10 cellular contexts compared by ENCODE assay signal in the genomic region with DNA sequence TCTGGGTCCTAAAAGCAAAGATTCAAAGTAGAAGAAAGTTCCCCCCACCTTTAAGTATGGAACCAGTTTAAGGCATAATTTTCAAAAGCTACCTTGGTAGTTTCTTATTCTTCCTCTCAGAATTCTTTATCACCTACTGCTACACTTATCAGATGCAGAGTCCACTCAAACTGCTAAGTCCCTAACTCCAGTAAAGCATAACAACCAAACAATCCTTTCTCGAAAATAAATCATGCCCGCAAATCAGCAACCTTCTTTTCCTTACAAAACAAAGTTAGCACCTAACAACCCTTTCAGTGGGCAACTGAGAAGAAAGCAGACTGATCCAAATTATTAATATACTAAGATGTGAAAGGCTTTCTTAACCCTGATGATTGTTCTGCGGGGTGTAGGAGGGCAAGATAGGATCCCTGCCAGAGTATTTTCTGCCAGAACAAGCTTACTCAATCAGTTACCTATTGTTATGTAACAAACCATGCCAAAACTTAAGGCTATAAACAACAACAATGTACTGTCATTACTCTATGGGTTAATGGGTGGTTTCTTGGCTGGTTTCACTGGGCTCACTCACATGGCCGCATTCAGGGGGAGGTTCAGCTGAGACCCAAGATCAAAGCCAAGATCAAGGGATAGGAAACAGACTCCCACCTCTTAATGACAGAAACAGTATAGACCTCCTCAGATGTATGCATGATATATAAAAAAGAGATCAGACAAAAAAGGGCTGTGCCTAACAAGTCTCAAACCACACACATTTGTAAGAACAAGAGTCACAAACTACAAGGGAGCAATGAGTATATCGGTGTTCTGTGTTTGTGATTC. TPM values are rescaled to one million over a fixed set of nuclear protein-coding genes. Genes with fewer than 3 reads are reported as not detected.
DNase-seq lines count a peak whose midpoint lies in the region; ATAC-seq and TF ChIP-seq lines count a peak whose summit lies in the region.
"Had no signal": no experiment of that assay in that cellular context is flagged by ENCODE, and none has a peak within 500 bp of the region (broad histone marks: within the 10 kb centered on the region; RNA-seq: fewer than 3 reads in every experiment).

No MANE protein-coding gene starts in this region.

- H3K27me3 ChIP-seq in right atrium auricular region: no peaks in the 10 kb centered on the region

- TF ChIP-seq CTCF in right atrium auricular region (IDR thresholded peaks at IDR 0.05) (no peak), activated B cell treated with CpG ODN at 0.5 μM for 24 hours (IDR thresholded peaks at IDR 0.05) (no peak), type B pancreatic cell (conservative IDR thresholded peaks at IDR 0.05) (no peak), GM13976 (IDR thresholded peaks at IDR 0.05; ENCODE audit: borderline replicate concordance, control extremely low read depth, extremely low read depth, insufficient read depth, missing control alignments) (no peak)

- intact Hi-C loops in Right ventricle myocardium superior (cut with DNase I) (loop anchor here (10.0 kb wide), 1 partner anchor 170 kb away; no protein-coding TSS in a partner anchor), activated B cell treated with CpG ODN at 0.5 μM for 24 hours (cut with micrococcal nuclease) (loop anchor here (2.0 kb wide), 4 partner anchors 16 to 344 kb away; no protein-coding TSS in a partner anchor), left colon (cut with DNase I, micrococcal nuclease) (no loop called here)

- no peaks in the 10 kb centered on the region for H3K27me3 Mint-ChIP-seq in activated B cell treated with CpG ODN at 0.5 μM for 24 hours
- H3K27me3 Mint-ChIP-seq in type B pancreatic cell: no peaks in the 10 kb centered on the region

- ATAC-seq in Right ventricle myocardium superior (ENCODE audit: poor library complexity): peak; percentile 48
- ATAC-seq in activated B cell treated with CpG ODN at 0.5 μM for 24 hours (ENCODE audit: low read depth): no peak
- peak; percentile 14 for ATAC-seq in left colon
- ATAC-seq in GM21381 (IDR thresholded peaks at IDR 0.05; ENCODE audit: unreplicated experiment): no peak

- no peaks in the 10 kb centered on the region for H3K9me3 ChIP-seq in right atrium auricular region

- H3K4me1 ChIP-seq in right atrium auricular region: peaks cover 0 to 33% of the 10 kb centered on the region in 2 donors

- CTCF ChIA-PET in activated B cell treated with CpG ODN at 0.5 μM for 24 hours (lab: Charles Lee): interaction anchor here (0.6 to 4.3 kb wide), 36 partner anchors 8 to 783 kb away, joined by 3 to 125 read pairs (median 5); a partner anchor contains a TSS

- POLR2A ChIA-PET in activated B cell treated with CpG ODN at 0.5 μM for 24 hours (lab: Charles Lee): interaction anchor here (0.9 to 5.3 kb wide), 5 partner anchors 9 to 169 kb away, joined by 3 to 59 read pairs (median 5); a partner anchor contains a TSS

- no peak overlapping the region for H3K27ac ChIP-seq in right atrium auricular region
- H3K27ac ChIP-seq: VCaP had no signal

- H3K36me3 Mint-ChIP-seq in activated B cell treated with CpG ODN at 0.5 μM for 24 hours (ENCODE audit: low read depth) (peaks cover 17% of the 10 kb centered on the region), type B pancreatic cell (peaks cover 28% of the 10 kb centered on the region)

- peak overlapping the region; percentile 82 for H3K27ac Mint-ChIP-seq in activated B cell treated with CpG ODN at 0.5 μM for 24 hours
- peak overlapping the region; percentile 66 for H3K27ac Mint-ChIP-seq in type B pancreatic cell

- H3K4me1 Mint-ChIP-seq in activated B cell treated with CpG ODN at 0.5 μM for 24 hours (peaks cover 66% of the 10 kb centered on the region), type B pancreatic cell (ENCODE audit: unreplicated experiment) (peaks cover 30% of the 10 kb centered on the region)

- no peak overlapping the region for H3K4me3 Mint-ChIP-seq in activated B cell treated with CpG ODN at 0.5 μM for 24 hours
- no peak overlapping the region for H3K4me3 Mint-ChIP-seq in type B pancreatic cell

- H3K36me3 ChIP-seq in right atrium auricular region: no peaks in the 10 kb centered on the region

- no peak overlapping the region for H3K4me3 ChIP-seq in right atrium auricular region

- no peaks in the 10 kb centered on the region for H3K9me3 Mint-ChIP-seq in activated B cell treated with CpG ODN at 0.5 μM for 24 hours
- peaks cover 12% of the 10 kb centered on the region for H3K9me3 Mint-ChIP-seq in type B pancreatic cell

- in situ Hi-C loops in GM13976 (cut with MboI; ENCODE audit: low sequenced_read_pairs, unreplicated experiment): loop anchor here (25.0 kb wide), 1 partner anchor 173 kb away; no protein-coding TSS in a partner anchor

- no peak for DNase-seq in Right ventricle myocardium superior
- DNase-seq in right atrium auricular region (ENCODE audit: low spot score): no peak
- no peak for DNase-seq in activated B cell treated with CpG ODN at 0.5 μM for 24 hours
- no peak for DNase-seq in left colon
- DNase-seq in type B pancreatic cell (ENCODE audit: extremely low spot score, unreplicated experiment): no peak
- DNase-seq in NCI-H1694 (lab: John Stamatoyannopoulos, UW): no peak
- no peak for DNase-seq in GM13976 (ENCODE audit: low spot score)
- DNase-seq: posterior cingulate gyrus had no signal

RNA-seq across cellular contexts. Expression of a gene that starts 42.0 kb away (rescaled TPM):
- total RNA-seq in Right ventricle myocardium superior (15.0 TPM), right atrium auricular region (10 to 100 TPM; 19.1 to 22.7 TPM), activated B cell treated with CpG ODN at 0.5 μM for 24 hours (27.9 and 32.2 TPM in 2 replicates), left colon (10 to 100 TPM; 54.9 to 60.7 TPM), type B pancreatic cell (ENCODE audit: low replicate concordance) (55.4 and 75.1 TPM in 2 replicates)

Comparison
In these comparisons a context has a peak if more than half of its experiments do, and no peak if none do; other contexts are left out.
1. ATAC-seq: peak in Right ventricle myocardium superior (single experiment) and left colon (single experiment); none in activated B cell treated with CpG ODN at 0.5 μM for 24 hours (single experiment) and GM21381 (single experiment).
2. intact Hi-C loops: an anchor here in Right ventricle myocardium superior (10.0 kb wide) and activated B cell treated with CpG ODN at 0.5 μM for 24 hours (2.0 kb wide); none called in left colon.